ENCODE assay signal across 28 cellular contexts in the genomic region with DNA sequence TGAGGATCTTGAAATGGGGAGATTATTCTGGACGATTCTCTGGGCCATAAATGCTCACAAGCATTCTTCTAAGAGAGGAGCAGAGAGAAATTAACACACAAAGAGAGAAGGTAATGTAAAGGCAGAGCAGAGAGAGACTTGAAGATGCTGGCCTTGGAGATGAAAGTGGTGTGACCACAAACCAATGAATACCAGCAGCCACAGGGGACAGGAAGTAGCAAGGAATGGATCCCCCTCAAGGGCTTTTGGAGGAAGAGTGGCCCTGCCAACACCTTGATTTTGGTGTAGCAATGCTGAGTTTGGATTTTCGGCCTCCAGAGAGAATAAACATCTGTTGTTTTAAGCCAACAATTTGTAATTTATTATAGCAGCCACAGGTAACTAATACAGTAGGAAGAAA.
"Had no signal": no experiment of that assay in that cellular context is flagged by ENCODE, and none has a peak within 500 bp of the region (broad histone marks: within the 10 kb centered on the region; RNA-seq: fewer than 3 reads in every experiment).

No MANE protein-coding gene starts in this region.

- H3K9me3 ChIP-seq: suprapubic skin, testis, thoracic aorta, thyroid gland, tibial artery, transverse colon, upper lobe of right lung, uterus, vagina had no signal

- H3K27me3 ChIP-seq: stomach, suprapubic skin, testis, thyroid gland, tibial artery, tibial nerve, transverse colon, upper lobe of left lung, upper lobe of right lung, uterus, vagina had no signal

- H3K4me1 Mint-ChIP-seq: stimulated activated effector memory CD8-positive, alpha-beta T cell treated with anti-CD3 and anti-CD28 coated beads, Interleukin-12 subunit alpha, Interleukin-12 subunit beta, amount 100 ng/mL, for 72 hours; stimulated activated memory B cell treated with anti-CD40 and anti-IgM and Interleukin-4, amounts not matched to agents 10 μg/mL and 1 μg/mL and 100 μg/mL, for 72 hours; stimulated activated naive B cell treated with anti-CD40 and anti-IgM and Interleukin-4, amounts not matched to agents 10 μg/mL and 1 μg/mL and 100 μg/mL, for 72 hours; stimulated activated naive CD8-positive, alpha-beta T cell treated with anti-CD3 and anti-CD28 coated beads, Interleukin-15, amount 100 ng/mL, for 72 hours had no signal

- H3K36me3 Mint-ChIP-seq: stimulated activated effector memory CD8-positive, alpha-beta T cell treated with anti-CD3 and anti-CD28 coated beads, Interleukin-12 subunit alpha, Interleukin-12 subunit beta, amount 100 ng/mL, for 72 hours; stimulated activated memory B cell treated with anti-CD40 and anti-IgM and Interleukin-4, amounts not matched to agents 10 μg/mL and 1 μg/mL and 100 μg/mL, for 72 hours; stimulated activated naive B cell treated with anti-CD40 and anti-IgM and Interleukin-4, amounts not matched to agents 10 μg/mL and 1 μg/mL and 100 μg/mL, for 72 hours; type B pancreatic cell had no signal

- H3K9me3 Mint-ChIP-seq: stimulated activated memory B cell treated with anti-CD40 and anti-IgM and Interleukin-4, amounts not matched to agents 10 μg/mL and 1 μg/mL and 100 μg/mL, for 72 hours; type B pancreatic cell had no signal

- H3K27me3 Mint-ChIP-seq: stimulated activated memory B cell treated with anti-CD40 and anti-IgM and Interleukin-4, amounts not matched to agents 10 μg/mL and 1 μg/mL and 100 μg/mL, for 72 hours; stimulated activated naive CD8-positive, alpha-beta T cell treated with anti-CD3 and anti-CD28 coated beads, Interleukin-15, amount 100 ng/mL, for 72 hours; stimulated activated naive CD8-positive, alpha-beta T cell treated with anti-CD3 and anti-CD28 coated beads, Interleukin-15, Interleukin-2, amounts not matched to agents 100 ng/mL and 50 ng/mL, for 24 hours had no signal

- DNase-seq: stimulated activated CD4-positive, alpha-beta T cell treated with anti-CD3 and anti-CD28 coated beads, Interleukin-2, amount 100 ng/mL, for 48 hours; stimulated activated CD4-positive, alpha-beta T cell treated with anti-CD3 and anti-CD28 coated beads, Interleukin-4, amount 100 ng/mL, for 1 hour; stimulated activated CD4-positive, alpha-beta T cell treated with anti-CD3 and anti-CD28 coated beads, Interleukin-4, amount 100 ng/mL, for 24 hours; stimulated activated CD4-positive, alpha-beta T cell treated with anti-CD3 and anti-CD28 coated beads, Interleukin-4, amount 100 ng/mL, for 4 hours; stimulated activated CD8-positive, alpha-beta memory T cell treated with anti-CD3 and anti-CD28 coated beads, Interleukin-4, amount 100 ng/mL, for 48 hours; stimulated activated naive B cell treated with anti-CD40 and anti-IgM and Interleukin-4, amounts not matched to agents 10 μg/mL and 1 μg/mL and 100 μg/mL, for 72 hours; stimulated activated naive CD4-positive, alpha-beta T cell; stimulated activated naive CD4-positive, alpha-beta T cell treated with Interleukin-2 at 50 U/mL for 16 hours; stimulated activated naive CD8-positive, alpha-beta T cell treated with anti-CD3 and anti-CD28 coated beads, Interleukin-15, amount 100 ng/mL, for 72 hours; stimulated activated naive CD8-positive, alpha-beta T cell treated with anti-CD3 and anti-CD28 coated beads, Interleukin-15, Interleukin-2, amounts not matched to agents 100 U/mL and 50 U/mL, for 24 hours; stomach; substantia nigra; testis; thyroid gland; tibial artery; transverse colon; trophoblast cell; upper lobe of left lung; upper lobe of right lung; uterus had no signal

- H3K36me3 ChIP-seq: stomach, suprapubic skin, thoracic aorta, thyroid gland, tibial artery, tibial nerve, transverse colon, upper lobe of left lung, upper lobe of right lung, uterus, vagina had no signal

- H3K4me1 ChIP-seq: stomach, suprapubic skin, testis, thyroid gland, tibial artery, tibial nerve, transverse colon, upper lobe of left lung, upper lobe of right lung, uterus, vagina had no signal

- H3K4me3 ChIP-seq: stomach, suprapubic skin, testis, thoracic aorta, thyroid gland, tibial artery, tibial nerve, transverse colon, upper lobe of left lung, upper lobe of right lung, uterus, vagina had no signal

- ATAC-seq: stimulated activated effector memory CD8-positive, alpha-beta T cell treated with anti-CD3 and anti-CD28 coated beads, Interleukin-12 subunit alpha, Interleukin-12 subunit beta, amount 100 ng/mL, for 72 hours; stimulated activated memory B cell treated with anti-CD40 and anti-IgM and Interleukin-4, amounts not matched to agents 10 μg/mL and 1 μg/mL and 100 μg/mL, for 72 hours; stimulated activated naive B cell treated with anti-CD40 and anti-IgM and Interleukin-4, amounts not matched to agents 10 μg/mL and 1 μg/mL and 100 μg/mL, for 72 hours; stimulated activated naive CD8-positive, alpha-beta T cell treated with anti-CD3 and anti-CD28 coated beads, Interleukin-15, amount 100 ng/mL, for 72 hours; stimulated activated naive CD8-positive, alpha-beta T cell treated with anti-CD3 and anti-CD28 coated beads, Interleukin-15, Interleukin-2, amounts not matched to agents 100 U/mL and 50 U/mL, for 24 hours; upper lobe of right lung had no signal

- H3K4me3 Mint-ChIP-seq: stimulated activated effector memory CD8-positive, alpha-beta T cell treated with anti-CD3 and anti-CD28 coated beads, Interleukin-12 subunit alpha, Interleukin-12 subunit beta, amount 100 ng/mL, for 72 hours; stimulated activated memory B cell treated with anti-CD40 and anti-IgM and Interleukin-4, amounts not matched to agents 10 μg/mL and 1 μg/mL and 100 μg/mL, for 72 hours; stimulated activated naive B cell treated with anti-CD40 and anti-IgM and Interleukin-4, amounts not matched to agents 10 μg/mL and 1 μg/mL and 100 μg/mL, for 72 hours; stimulated activated naive CD8-positive, alpha-beta T cell treated with anti-CD3 and anti-CD28 coated beads, Interleukin-15, amount 100 ng/mL, for 72 hours; stimulated activated naive CD8-positive, alpha-beta T cell treated with anti-CD3 and anti-CD28 coated beads, Interleukin-15, Interleukin-2, amounts not matched to agents 100 ng/mL and 50 ng/mL, for 24 hours; type B pancreatic cell had no signal

- H3K27ac Mint-ChIP-seq: stimulated activated effector memory CD8-positive, alpha-beta T cell treated with anti-CD3 and anti-CD28 coated beads, Interleukin-12 subunit alpha, Interleukin-12 subunit beta, amount 100 ng/mL, for 72 hours; stimulated activated memory B cell treated with anti-CD40 and anti-IgM and Interleukin-4, amounts not matched to agents 10 μg/mL and 1 μg/mL and 100 μg/mL, for 72 hours; stimulated activated naive B cell treated with anti-CD40 and anti-IgM and Interleukin-4, amounts not matched to agents 10 μg/mL and 1 μg/mL and 100 μg/mL, for 72 hours; stimulated activated naive CD8-positive, alpha-beta T cell treated with anti-CD3 and anti-CD28 coated beads, Interleukin-15, amount 100 ng/mL, for 72 hours; stimulated activated naive CD8-positive, alpha-beta T cell treated with anti-CD3 and anti-CD28 coated beads, Interleukin-15, Interleukin-2, amounts not matched to agents 100 ng/mL and 50 ng/mL, for 24 hours; type B pancreatic cell had no signal

- H3K27ac ChIP-seq: stomach, suprapubic skin, testis, thoracic aorta, thyroid gland, tibial artery, tibial nerve, transverse colon, upper lobe of left lung, upper lobe of right lung, uterus, vagina had no signal
